Comparison of ENCODE assay signal across 8 cellular contexts in the genomic region with DNA sequence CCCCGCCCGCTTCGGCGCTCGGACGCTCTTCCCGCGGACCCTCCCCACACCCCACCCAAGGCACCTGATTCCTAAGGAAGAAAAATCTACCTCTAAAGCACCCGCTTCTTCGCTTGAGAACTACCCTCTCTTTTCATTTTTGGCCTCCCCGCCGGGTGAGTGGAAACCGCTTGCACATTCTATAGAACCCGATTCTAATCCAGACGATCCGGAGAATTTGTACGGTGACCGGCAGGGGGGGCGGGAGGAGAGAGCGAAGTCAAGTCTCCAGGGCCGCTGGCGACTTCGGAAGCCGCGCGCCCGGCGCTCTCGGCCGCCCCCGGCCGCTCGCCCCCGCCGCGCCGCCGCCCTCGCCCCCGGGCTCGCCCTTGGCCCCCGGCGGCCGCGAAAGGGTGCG. TPM values are rescaled to one million over a fixed set of nuclear protein-coding genes. Genes with fewer than 3 reads are reported as not detected.
DNase-seq lines count a peak whose midpoint lies in the region; ATAC-seq and TF ChIP-seq lines count a peak whose summit lies in the region.

A gene (plus strand): TSS at position 262 of the 397 bp plus-strand sequence. CDS start 221 bp downstream, outside the sequence.

- peaks cover 5% of the 10 kb centered on the region for H3K4me1 ChIP-seq in fibroblast of lung (ENCODE audit: control insufficient read depth, extremely low read depth, insufficient read depth, low read length)
- peaks cover 0 to 7% of the 10 kb centered on the region in 2 donors for H3K4me1 ChIP-seq in muscle layer of duodenum (ENCODE audit: control insufficient read depth in 1 of 2, insufficient read depth in 2 of 2, low read length in 2 of 2)
- H3K4me1 ChIP-seq in suprapubic skin = peaks cover 21% of the 10 kb centered on the region

- H3K27me3 ChIP-seq in MG63 = no peaks in the 10 kb centered on the region
- no peaks in the 10 kb centered on the region for H3K27me3 ChIP-seq in fibroblast of lung (ENCODE audit: control insufficient read depth, insufficient read depth, low read length)
- no peaks in the 10 kb centered on the region for H3K27me3 ChIP-seq in muscle layer of duodenum (ENCODE audit: low read depth, low read length)
- peaks cover 3% of the 10 kb centered on the region for H3K27me3 ChIP-seq in suprapubic skin

- no peaks in the 10 kb centered on the region for H3K36me3 ChIP-seq in MG63
- H3K36me3 ChIP-seq in fibroblast of lung (ENCODE audit: control insufficient read depth, insufficient read depth, low read length) = no peaks in the 10 kb centered on the region
- no peaks in the 10 kb centered on the region for H3K36me3 ChIP-seq in muscle layer of duodenum (ENCODE audit: control insufficient read depth in 1 of 2, insufficient read depth in 2 of 2, low read length in 2 of 2)
- no peaks in the 10 kb centered on the region for H3K36me3 ChIP-seq in suprapubic skin

- H3K9me3 ChIP-seq in MG63 (no peaks in the 10 kb centered on the region), fibroblast of lung (ENCODE audit: control insufficient read depth, insufficient read depth, low read depth, low read length) (no peaks in the 10 kb centered on the region), muscle layer of duodenum (ENCODE audit: control insufficient read depth in 1 of 2, low read length in 2 of 2) (no peaks in the 10 kb centered on the region), suprapubic skin (no peaks in the 10 kb centered on the region)

- CTCF ChIA-PET in activated CD8-positive, alpha-beta memory T cell treated with anti-CD3 and anti-CD28 coated beads, Interleukin-2, amount 10 ng/mL, durations not matched to agents 7 days and 5 days (lab: Charles Lee) = no interaction called here

- peak within 1 kb of the TSS; percentile 93 for H3K4me2 ChIP-seq in fibroblast of lung (ENCODE audit: extremely low read depth, insufficient read depth, low read length)

- TF ChIP-seq EP300 in suprapubic skin (IDR thresholded peaks at IDR 0.05) = no peak

- no peak for ATAC-seq in activated CD8-positive, alpha-beta memory T cell treated with anti-CD3 and anti-CD28 coated beads, Interleukin-2, amount 10 ng/mL, durations not matched to agents 7 days and 5 days
- ATAC-seq in HG03196 (IDR thresholded peaks at IDR 0.05; ENCODE audit: unreplicated experiment) (no peak), GM18517 (IDR thresholded peaks at IDR 0.05; ENCODE audit: unreplicated experiment) (no peak)

- H3K27me3 Mint-ChIP-seq in activated CD8-positive, alpha-beta memory T cell treated with anti-CD3 and anti-CD28 coated beads, Interleukin-2, amount 10 ng/mL, durations not matched to agents 7 days and 5 days = peaks cover 78% of the 10 kb centered on the region

- DNase-seq in COLO829 (ENCODE audit: low spot score) (peak; percentile 24), MG63 (peak; percentile 60), fibroblast of lung (ENCODE audit: low read depth in 2 of 2) (peak; percentile 80 to 82), suprapubic skin (ENCODE audit: low spot score in 2 of 2) (peak in 1 of 2 donors; percentile 65)
- peak; percentile 47 for DNase-seq in activated CD8-positive, alpha-beta memory T cell treated with anti-CD3 and anti-CD28 coated beads, Interleukin-2, amount 10 ng/mL, durations not matched to agents 7 days and 5 days

- no peaks in the 10 kb centered on the region for H3K79me2 ChIP-seq in fibroblast of lung (ENCODE audit: control insufficient read depth, insufficient read depth, low read length)

- H2AFZ ChIP-seq in fibroblast of lung (ENCODE audit: low read length) = peak within 1 kb of the TSS; percentile 93

- peaks cover 10% of the 10 kb centered on the region for H3K4me1 Mint-ChIP-seq in activated CD8-positive, alpha-beta memory T cell treated with anti-CD3 and anti-CD28 coated beads, Interleukin-2, amount 10 ng/mL, durations not matched to agents 7 days and 5 days

- no peak for TF ChIP-seq POLR2A in suprapubic skin (IDR thresholded peaks at IDR 0.05)

- no peaks in the 10 kb centered on the region for H4K20me1 ChIP-seq in fibroblast of lung (ENCODE audit: control insufficient read depth, extremely low read depth, insufficient read depth, low read length)

- peaks cover 1% of the 10 kb centered on the region for H3K9me3 Mint-ChIP-seq in activated CD8-positive, alpha-beta memory T cell treated with anti-CD3 and anti-CD28 coated beads, Interleukin-2, amount 10 ng/mL, durations not matched to agents 7 days and 5 days (ENCODE audit: low read depth)

- H3K27ac ChIP-seq in fibroblast of lung (ENCODE audit: insufficient read depth, low read length) (peak within 1 kb of the TSS; percentile 17), muscle layer of duodenum (ENCODE audit: low read length) (peak within 1 kb of the TSS; percentile 85), suprapubic skin (peak within 1 kb of the TSS; percentile 69)

- H3K4me3 Mint-ChIP-seq in activated CD8-positive, alpha-beta memory T cell treated with anti-CD3 and anti-CD28 coated beads, Interleukin-2, amount 10 ng/mL, durations not matched to agents 7 days and 5 days = peak within 1 kb of the TSS; percentile 44

- no peaks in the 10 kb centered on the region for H3K36me3 Mint-ChIP-seq in activated CD8-positive, alpha-beta memory T cell treated with anti-CD3 and anti-CD28 coated beads, Interleukin-2, amount 10 ng/mL, durations not matched to agents 7 days and 5 days

- TF ChIP-seq CTCF in fibroblast of lung (conservative IDR thresholded peaks at IDR 0.05 in 1 of 2, IDR thresholded peaks at IDR 0.05 in 1 of 2; ENCODE audit: low read depth in 1 of 2, low read length in 2 of 2) (peak in 1 of 2 donors; percentile 38), suprapubic skin (IDR thresholded peaks at IDR 0.05) (no peak)

- H3K9ac ChIP-seq in fibroblast of lung (ENCODE audit: insufficient read depth, low read length) = peak within 1 kb of the TSS; percentile 74

- no peak within 1 kb of the TSS for H3K27ac Mint-ChIP-seq in activated CD8-positive, alpha-beta memory T cell treated with anti-CD3 and anti-CD28 coated beads, Interleukin-2, amount 10 ng/mL, durations not matched to agents 7 days and 5 days

- WGBS in suprapubic skin = under 1% methylated on average over 24 of the region's 46 CpGs

- H3K4me3 ChIP-seq in MG63 (peak within 1 kb of the TSS; percentile 49), fibroblast of lung (replicated peaks in 1 of 4; ENCODE audit: control extremely low read depth in 1 of 4, insufficient read depth in 1 of 4, low read depth in 3 of 4, low read length in 4 of 4) (peak within 1 kb of the TSS; percentile 74 to 79 (median 77)), muscle layer of duodenum (ENCODE audit: low read depth in 1 of 2, low read length in 2 of 2) (peak within 1 kb of the TSS; percentile 65 to 91), suprapubic skin (peak within 1 kb of the TSS; percentile 83)

RNA-seq across cellular contexts. Expression of the gene that starts here (rescaled TPM):
- 0.33 TPM in 1 of 2 replicates, not detected in the other for total RNA-seq in MG63 (2014; rRNA removed; shearing (Covaris generic); ENCODE audit: low replicate concordance)
- total RNA-seq in activated CD8-positive, alpha-beta memory T cell treated with anti-CD3 and anti-CD28 coated beads, Interleukin-2, amount 10 ng/mL, durations not matched to agents 7 days and 5 days = not detected
- total RNA-seq in fibroblast of lung (1.0 and 2.5 TPM in 2 replicates), suprapubic skin (1 to 10 TPM in 2 of 4 donors, under 1 TPM in 2; 0.21 to 3.1 (median 0.76) TPM)
- 1.8 and 2.5 TPM in 2 replicates for polyA plus RNA-seq in fibroblast of lung
- polyA plus RNA-seq in fibroblast of lung (2012) = 0.98 and 1.7 TPM in 2 replicates
- 0.35 and 3.7 TPM in 2 replicates for polyA minus RNA-seq in fibroblast of lung (ENCODE audit: low replicate concordance)

Comparison
In these comparisons a context has a peak if more than half of its experiments do, and no peak if none do; other contexts are left out.
1. Peak in DNase-seq and H3K4me3 ChIP-seq in MG63; RNA of the gene not detected or under 1 TPM.
2. Peak in DNase-seq in activated CD8-positive, alpha-beta memory T cell treated with anti-CD3 and anti-CD28 coated beads, Interleukin-2, amount 10 ng/mL, durations not matched to agents 7 days and 5 days; RNA of the gene not detected or under 1 TPM.
3. H3K27ac ChIP-seq: peak in every context shown above with its lines; median percentile 85 in muscle layer of duodenum; 69 in suprapubic skin; 17 in fibroblast of lung.